In genomic region chr9:84294551-84294950, GRCh38 we compare ENCODE assay signal across 12 cellular contexts. TPM values are rescaled to one million over a fixed set of nuclear protein-coding genes. Genes with fewer than 3 reads are reported as not detected.
DNase-seq lines count a peak whose midpoint lies in the region; ATAC-seq and TF ChIP-seq lines count a peak whose summit lies in the region.
"Had no signal": no experiment of that assay in that cellular context is flagged by ENCODE, and none has a peak within 500 bp of the region (broad histone marks: within the 10 kb centered on the region; RNA-seq: fewer than 3 reads in every experiment).

No MANE protein-coding gene starts in this region.

- CTCF ChIA-PET in activated CD4-positive, alpha-beta memory T cell treated with anti-CD3 and anti-CD28 coated beads for 36 hours (lab: Charles Lee): interaction anchor here (0.6 to 7.2 kb wide), 7 partner anchors 9 to 671 kb away, joined by 3 to 47 read pairs (median 4); partner anchors contain the start of gene IDNK

- H2BK5ac ChIP-seq in mesendoderm (ENCODE audit: low read length): no peak overlapping the region

- TF ChIP-seq CTCF in omental fat pad (IDR thresholded peaks at IDR 0.05) (no peak), vagina (IDR thresholded peaks at IDR 0.05) (no peak)

- no peak overlapping the region for H3K27ac ChIP-seq in mesendoderm (ENCODE audit: low read depth, low read length)
- no peak overlapping the region for H3K27ac ChIP-seq in vagina

- no peak overlapping the region for H4K8ac ChIP-seq in mesendoderm (ENCODE audit: low read depth, low read length)

- POLR2A ChIA-PET in activated CD4-positive, alpha-beta memory T cell treated with anti-CD3 and anti-CD28 coated beads for 36 hours (lab: Charles Lee): interaction anchor here (0.8 to 1.0 kb wide), 2 partner anchors 314 to 315 kb away, joined by 3 to 4 read pairs; partner anchors contain the start of genes HNRNPK and RMI1

- H3K27me3 Mint-ChIP-seq in activated CD4-positive, alpha-beta memory T cell treated with anti-CD3 and anti-CD28 coated beads for 36 hours: no peaks in the 10 kb centered on the region
- peaks cover 4 to 9% of the 10 kb centered on the region in 2 donors for H3K27me3 Mint-ChIP-seq in effector memory CD8-positive, alpha-beta T cell

- no peaks in the 10 kb centered on the region for H3K9me3 ChIP-seq in vagina

- no peaks in the 10 kb centered on the region for H3K4me1 ChIP-seq in mesendoderm (ENCODE audit: control insufficient read depth, low read depth, low read length)
- H3K4me1 ChIP-seq in vagina: no peaks in the 10 kb centered on the region

- H3K36me3 ChIP-seq in H7 (replicated peaks; ENCODE audit: control insufficient read depth, insufficient read depth, low read length) (no peaks in the 10 kb centered on the region), mesendoderm (ENCODE audit: control insufficient read depth, insufficient read depth, low read length) (no peaks in the 10 kb centered on the region), vagina (no peaks in the 10 kb centered on the region)

- no peak for TF ChIP-seq POLR2A in vagina (IDR thresholded peaks at IDR 0.05)

- no peaks in the 10 kb centered on the region for H3K79me1 ChIP-seq in mesendoderm (ENCODE audit: low read length)

- H3K4me3 ChIP-seq in H7 (ENCODE audit: insufficient read depth, low read depth, low read length): no peak overlapping the region
- no peak overlapping the region for H3K4me3 ChIP-seq in mesendoderm (ENCODE audit: low read length)
- H3K4me3 ChIP-seq in vagina: no peak overlapping the region

- H3K27me3 ChIP-seq in H7 (ENCODE audit: control insufficient read depth, insufficient read depth, low read length) (no peaks in the 10 kb centered on the region), mesendoderm (ENCODE audit: insufficient read depth, low read length, poor library complexity) (no peaks in the 10 kb centered on the region), vagina (no peaks in the 10 kb centered on the region)

- H3K23ac ChIP-seq in mesendoderm (ENCODE audit: low read length): no peak overlapping the region

- WGBS in mesendoderm (ENCODE audit: extremely low coverage, insufficient coverage, low lambda C conversion rate): no CpG with 5 or more reads among the region's 3 CpGs

- no peak overlapping the region for H2BK15ac ChIP-seq in mesendoderm (replicated peaks; ENCODE audit: low read depth)

- H3K18ac ChIP-seq in mesendoderm (ENCODE audit: low read length): no peak overlapping the region

- no peaks in the 10 kb centered on the region for H3K36me3 Mint-ChIP-seq in activated CD4-positive, alpha-beta memory T cell treated with anti-CD3 and anti-CD28 coated beads for 36 hours
- H3K36me3 Mint-ChIP-seq in effector memory CD8-positive, alpha-beta T cell (ENCODE audit: insufficient read depth): no peaks in the 10 kb centered on the region

- no peak for ATAC-seq in omental fat pad (ENCODE audit: low FRiP score)
- no peak for ATAC-seq in effector memory CD8-positive, alpha-beta T cell (replicated peaks)

- DNase-seq in DMS 273 (lab: John Stamatoyannopoulos, UW; ENCODE audit: unreplicated experiment) (peak; percentile 8), DMS 273 treated with DMSO at 0.1 percent for 48 hours (lab: John Stamatoyannopoulos, UW) (no peak), H7 (peak; percentile 14), mesendoderm (peak; percentile 77), omental fat pad (ENCODE audit: low spot score) (no peak), vagina (ENCODE audit: extremely low spot score in 2 of 2) (no peak)
- peak; percentile 27 for DNase-seq in activated CD4-positive, alpha-beta memory T cell treated with anti-CD3 and anti-CD28 coated beads for 36 hours
- DNase-seq in effector memory CD8-positive, alpha-beta T cell: no peak
- DNase-seq: activated CD4-positive, alpha-beta T cell treated with anti-CD3 and anti-CD28 coated beads for 1 hour; NCI-H2107; nucleus accumbens; SIG-M5 had no signal

- no peaks in the 10 kb centered on the region for H3K9me3 Mint-ChIP-seq in activated CD4-positive, alpha-beta memory T cell treated with anti-CD3 and anti-CD28 coated beads for 36 hours
- H3K9me3 Mint-ChIP-seq in effector memory CD8-positive, alpha-beta T cell: no peaks in the 10 kb centered on the region

- H3K4me3 Mint-ChIP-seq in activated CD4-positive, alpha-beta memory T cell treated with anti-CD3 and anti-CD28 coated beads for 36 hours: no peak overlapping the region
- no peak overlapping the region for H3K4me3 Mint-ChIP-seq in effector memory CD8-positive, alpha-beta T cell

- no peaks in the 10 kb centered on the region for H3K79me2 ChIP-seq in mesendoderm (ENCODE audit: control insufficient read depth, insufficient read depth, low read length)

- H4K5ac ChIP-seq in mesendoderm (ENCODE audit: low read length): no peak overlapping the region

- no peak overlapping the region for H3K9ac ChIP-seq in mesendoderm (ENCODE audit: low read length)

- peak overlapping the region; percentile 98 for H3K27ac Mint-ChIP-seq in activated CD4-positive, alpha-beta memory T cell treated with anti-CD3 and anti-CD28 coated beads for 36 hours
- H3K27ac Mint-ChIP-seq in effector memory CD8-positive, alpha-beta T cell: no peak overlapping the region

- no peak overlapping the region for H2AK5ac ChIP-seq in mesendoderm (ENCODE audit: low read length)

- H3K4ac ChIP-seq in mesendoderm (ENCODE audit: low read depth, low read length): no peak overlapping the region

- no peak overlapping the region for H3K56ac ChIP-seq in mesendoderm (ENCODE audit: low read length)

- no peak overlapping the region for H3K4me2 ChIP-seq in mesendoderm (ENCODE audit: low read length)

- H2BK120ac ChIP-seq in mesendoderm (ENCODE audit: low read depth, low read length): no peak overlapping the region

- intact Hi-C loops in activated CD4-positive, alpha-beta memory T cell treated with anti-CD3 and anti-CD28 coated beads for 36 hours (cut with micrococcal nuclease): loop anchor here (10.0 kb wide), 2 partner anchors 670 to 1450 kb away; partner anchors contain the start of genes AGTPBP1 and IDNK
- intact Hi-C loops in vagina (cut with DNase I): no loop called here

- H3K4me1 Mint-ChIP-seq in activated CD4-positive, alpha-beta memory T cell treated with anti-CD3 and anti-CD28 coated beads for 36 hours (ENCODE audit: low read depth): peaks cover 64% of the 10 kb centered on the region
- H3K4me1 Mint-ChIP-seq in effector memory CD8-positive, alpha-beta T cell (ENCODE audit: low read depth in 2 of 2): peaks cover 11 to 13% of the 10 kb centered on the region in 2 donors

RNA-seq across cellular contexts. Expression of gene SLC28A3, which starts 46.0 kb away (rescaled TPM):
- not detected in 2 replicates for total RNA-seq in H7 (2014; rRNA removed; shearing (Covaris generic))
- total RNA-seq in activated CD4-positive, alpha-beta memory T cell treated with anti-CD3 and anti-CD28 coated beads for 36 hours: under 1 TPM; 0.90 to 0.99 TPM
- polyA plus RNA-seq in mesendoderm (2013, experiment 1 of 2): not detected
- polyA plus RNA-seq in mesendoderm (2013, experiment 2 of 2): not detected
- total RNA-seq in omental fat pad: 10 to 100 TPM in 2 of 4 donors, 1 to 10 TPM in 1, under 1 TPM in 1; 0.32 to 25.6 (median 12.0) TPM
- 10.3 TPM for total RNA-seq in vagina

Comparison
In these comparisons a context has a peak if more than half of its experiments do, and no peak if none do; other contexts are left out.
1. DNase-seq: peak in DMS 273 (single experiment), H7 (single experiment), activated CD4-positive, alpha-beta memory T cell treated with anti-CD3 and anti-CD28 coated beads for 36 hours (single experiment) and mesendoderm (single experiment); none in DMS 273 treated with DMSO at 0.1 percent for 48 hours (single experiment), omental fat pad (single experiment), vagina (0 of 2) and effector memory CD8-positive, alpha-beta T cell (0 of 3).